In the genomic region with DNA sequence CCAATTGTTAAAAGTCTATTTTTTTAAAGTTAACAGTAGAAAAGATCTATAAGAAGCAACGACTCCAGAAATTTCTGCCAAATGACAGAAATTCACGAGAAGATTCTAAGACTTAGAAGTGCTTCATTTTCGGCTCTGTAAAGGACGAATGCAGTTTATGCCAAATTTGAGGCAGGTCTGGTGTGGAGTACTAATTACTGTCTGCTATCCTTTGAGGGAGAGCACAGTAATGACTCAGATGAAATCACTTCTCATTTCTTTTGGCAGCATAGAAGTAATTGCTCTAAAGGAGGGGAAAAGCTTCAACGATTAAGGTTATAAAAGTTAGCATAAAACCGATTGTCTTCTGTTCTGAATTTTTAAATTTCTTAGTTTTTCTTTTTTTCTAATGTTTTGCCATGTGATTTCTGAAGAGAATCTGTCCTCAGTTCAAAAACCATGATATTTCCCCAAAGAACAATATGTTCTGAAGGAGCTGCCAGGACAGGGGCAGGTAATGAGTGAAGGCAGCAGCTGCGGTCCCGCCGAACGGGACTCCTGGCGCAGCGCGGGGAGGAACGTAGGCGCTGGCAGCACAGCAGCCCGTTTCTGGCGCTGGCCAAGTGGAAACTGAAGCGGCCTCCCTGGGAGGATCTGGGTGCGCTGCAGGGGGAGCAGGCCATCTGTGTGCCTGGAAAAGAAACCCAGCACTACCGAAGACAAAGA, we compare ENCODE assay signal across 9 cellular contexts. TPM values are rescaled to one million over a fixed set of nuclear protein-coding genes. Genes with fewer than 3 reads are reported as not detected.
DNase-seq lines count a peak whose midpoint lies in the region; ATAC-seq and TF ChIP-seq lines count a peak whose summit lies in the region.
"Had no signal": no experiment of that assay in that cellular context is flagged by ENCODE, and none has a peak within 500 bp of the region (broad histone marks: within the 10 kb centered on the region; RNA-seq: fewer than 3 reads in every experiment).

No MANE protein-coding gene starts in this region.

- in situ Hi-C loops in GM13976 (cut with MboI; ENCODE audit: low sequenced_read_pairs, unreplicated experiment) = loop anchor here (10.0 to 25.0 kb wide), 2 partner anchors 138 to 775 kb away; no protein-coding TSS in a partner anchor

- H3K4me3 ChIP-seq in foreskin fibroblast (ENCODE audit: low read depth in 1 of 2, low read length in 2 of 2) = peak overlapping the region; percentile 5 to 50
- H3K4me3 ChIP-seq in psoas muscle = peak overlapping the region; percentile 52

- peak; percentile 94 to 99 (median 98) for ATAC-seq in psoas muscle
- ATAC-seq in HG02981 (IDR thresholded peaks at IDR 0.05; ENCODE audit: unreplicated experiment) = no peak
- no peak for ATAC-seq in GM19035 (IDR thresholded peaks at IDR 0.05; ENCODE audit: unreplicated experiment)

- TF ChIP-seq CTCF in foreskin fibroblast (IDR thresholded peaks at IDR 0.05; ENCODE audit: low read depth, low read length) (no peak), psoas muscle (IDR thresholded peaks at IDR 0.05) (no peak), GM13976 (IDR thresholded peaks at IDR 0.05; ENCODE audit: borderline replicate concordance, control extremely low read depth, extremely low read depth, insufficient read depth, missing control alignments) (no peak)

- H3K36me3 ChIP-seq in psoas muscle (ENCODE audit: insufficient read depth in 1 of 2, low read depth in 1 of 2) = no peaks in the 10 kb centered on the region

- intact Hi-C loops in psoas muscle (cut with DNase I) = no loop called here

- DNase-seq in HT1080 (ENCODE audit: low read depth) = peak; percentile 10
- peak; percentile 70 for DNase-seq in SK-N-DZ (ENCODE audit: low spot score)
- peak; percentile 19 to 65 for DNase-seq in foreskin fibroblast
- DNase-seq in psoas muscle = peak; percentile 70 to 89
- no peak for DNase-seq in COLO668 (lab: John Stamatoyannopoulos, UW; ENCODE audit: unreplicated experiment)
- DNase-seq in GM13976 (ENCODE audit: low spot score) = no peak

- peak overlapping the region; percentile 64 for H3K27ac ChIP-seq in psoas muscle
- H3K27ac ChIP-seq: epithelial cell of prostate had no signal

- 11 to 20% (median 12%) methylated on average over 20 of the region's 20 CpGs for WGBS in psoas muscle, 3 donors

- no peaks in the 10 kb centered on the region for H3K9me3 ChIP-seq in psoas muscle

- H3K27me3 ChIP-seq in psoas muscle (ENCODE audit: insufficient read depth in 3 of 3, low read length in 2 of 3) = no peaks in the 10 kb centered on the region

- H3K4me1 ChIP-seq in psoas muscle = peaks cover 13% of the 10 kb centered on the region

RNA-seq across cellular contexts. Expression of a gene that starts 11.5 kb away (rescaled TPM):
- total RNA-seq in HT1080 (2014; rRNA removed; shearing (Covaris generic)) = not detected in 2 replicates
- polyA plus RNA-seq in HT1080 (2015; cell fraction: cytosol; rRNA removed) = not detected in 2 replicates
- polyA plus RNA-seq in HT1080 (2015; cell fraction: nucleus; rRNA removed) = not detected in 2 replicates
- polyA plus RNA-seq in SK-N-DZ (2014; cell fraction: cytosol; rRNA removed) = not detected in 2 replicates
- not detected in 2 replicates for polyA plus RNA-seq in SK-N-DZ (2014; cell fraction: nucleus; rRNA removed)
- total RNA-seq in psoas muscle = not detected
- polyA plus RNA-seq in psoas muscle = under 1 TPM in 1 of 3 donors, not detected in 2; 0.05 TPM

RNA-seq across cellular contexts. Expression of a gene that starts 22.4 kb away (rescaled TPM):
- total RNA-seq in HT1080 (2014; rRNA removed; shearing (Covaris generic)) = 16.6 and 27.1 TPM in 2 replicates
- polyA plus RNA-seq in HT1080 (2015; cell fraction: cytosol; rRNA removed) = 35.3 and 36.1 TPM in 2 replicates
- polyA plus RNA-seq in HT1080 (2015; cell fraction: nucleus; rRNA removed) = 17.8 and 21.6 TPM in 2 replicates
- polyA plus RNA-seq in SK-N-DZ (2014; cell fraction: cytosol; rRNA removed) = 45.9 and 47.8 TPM in 2 replicates
- 19.4 and 26.6 TPM in 2 replicates for polyA plus RNA-seq in SK-N-DZ (2014; cell fraction: nucleus; rRNA removed)
- under 1 TPM in 2 of 4 donors, not detected in 2; 0.18 to 0.19 TPM for total RNA-seq in psoas muscle
- under 1 TPM in 2 of 3 donors, not detected in 1; 0.21 to 0.29 TPM for polyA plus RNA-seq in psoas muscle

Comparison
In these comparisons a context has a peak if more than half of its experiments do, and no peak if none do; other contexts are left out.
1. DNase-seq: peak in HT1080 (single experiment), SK-N-DZ (single experiment), foreskin fibroblast (2 of 2) and psoas muscle (2 of 2); none in COLO668 (single experiment) and GM13976 (single experiment).
2. ATAC-seq: peak in psoas muscle (4 of 4); none in HG02981 (single experiment) and GM19035 (single experiment).
3. RNA of a gene that starts 22.4 kb away (total RNA-seq): 16.6 to 27.1 TPM in HT1080; 0.18 to 0.19 TPM in psoas muscle; every median in the first group is over 10 times any median in the second.